In the genomic region with DNA sequence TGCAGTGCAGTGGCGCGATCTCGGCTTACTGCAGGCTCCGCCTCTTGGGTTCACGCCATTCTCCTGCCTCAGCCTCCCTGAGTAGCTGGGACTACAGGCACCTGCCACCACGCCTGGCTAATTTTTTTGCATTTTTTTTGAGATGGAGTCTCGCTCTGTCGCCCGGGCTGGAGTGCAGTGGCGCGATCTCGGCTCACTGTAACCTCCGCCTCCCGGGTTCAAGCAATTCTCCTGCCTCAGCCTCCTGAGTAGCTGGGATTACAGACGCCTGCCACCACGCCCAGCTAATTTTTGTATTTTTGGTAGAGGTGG, we compare ENCODE assay signal across 7 cellular contexts. TPM values are rescaled to one million over a fixed set of nuclear protein-coding genes. Genes with fewer than 3 reads are reported as not detected.
DNase-seq lines count a peak whose midpoint lies in the region; ATAC-seq, FAIRE-seq and TF ChIP-seq lines count a peak whose summit lies in the region.
"Not testable (repeated sequence)": the region's sequence is repeated elsewhere in the genome, so short reads cannot be mapped to it uniquely, and the experiment has no call there.

No MANE protein-coding gene starts in this region.

- H4K12ac ChIP-seq in trophoblast cell (ENCODE audit: low read depth, low read length): not testable (repeated sequence)

- H2BK12ac ChIP-seq in trophoblast cell (ENCODE audit: low read length): not testable (repeated sequence)

- H3K9me3 Mint-ChIP-seq in CD8-positive, alpha-beta T cell; WTC11; activated T-helper 1 cell treated with anti-CD3 and anti-CD28 coated beads, Interleukin-12 subunit alpha, Interleukin-12 subunit beta, Interleukin-2, Interleukin-4 antibody, amounts not matched to agents 30 ng/mL and 10 ng/mL and 1 ng/mL, durations not matched to agents 14 hours and 24 hours and 36 hours; memory B cell: not testable (repeated sequence)

- H3K27ac ChIP-seq in CD8-positive, alpha-beta T cell (ENCODE audit: low read depth, low read length); K562 (ENCODE audit: extremely low read depth, low read depth, low read length); trophoblast cell (ENCODE audit: low read depth, low read length): not testable (repeated sequence)

- not testable (repeated sequence) for H2AFZ ChIP-seq in Loucy (ENCODE audit: low read length); K562 (ENCODE audit: low read depth, low read length); trophoblast cell (ENCODE audit: insufficient read depth, low read length, poor library complexity)

- H3K4ac ChIP-seq in trophoblast cell (ENCODE audit: low read depth, low read length): peak overlapping the region; percentile 96

- H3F3A ChIP-seq in Loucy (ENCODE audit: low read depth): not testable (repeated sequence)

- peaks cover 64% of the 10 kb centered on the region for H3K4me1 Mint-ChIP-seq in CD8-positive, alpha-beta T cell (ENCODE audit: low read depth)
- H3K4me1 Mint-ChIP-seq in WTC11 (peaks cover 33% of the 10 kb centered on the region), memory B cell (peaks cover 35% of the 10 kb centered on the region)
- H3K4me1 Mint-ChIP-seq in activated T-helper 1 cell treated with anti-CD3 and anti-CD28 coated beads, Interleukin-12 subunit alpha, Interleukin-12 subunit beta, Interleukin-2, Interleukin-4 antibody, amounts not matched to agents 30 ng/mL and 10 ng/mL and 1 ng/mL, durations not matched to agents 14 hours and 24 hours and 36 hours (ENCODE audit: low read depth): peaks cover 20% of the 10 kb centered on the region

- H3K27me3 Mint-ChIP-seq in CD8-positive, alpha-beta T cell (ENCODE audit: low read depth); WTC11 (ENCODE audit: low read depth); activated T-helper 1 cell treated with anti-CD3 and anti-CD28 coated beads, Interleukin-12 subunit alpha, Interleukin-12 subunit beta, Interleukin-2, Interleukin-4 antibody, amounts not matched to agents 30 ng/mL and 10 ng/mL and 1 ng/mL, durations not matched to agents 14 hours and 24 hours and 36 hours (ENCODE audit: insufficient read depth); memory B cell: not testable (repeated sequence)

- not testable (repeated sequence) for TF ChIP-seq EP300 in K562 (IDR thresholded peaks at IDR 0.05; ENCODE audit: low read length)

- H3K27ac Mint-ChIP-seq in CD8-positive, alpha-beta T cell: not testable (repeated sequence)
- H3K27ac Mint-ChIP-seq in WTC11 (peak overlapping the region; percentile 96; the same call in 1 of the 2 replicates), memory B cell (peak overlapping the region; percentile 87)
- peak overlapping the region; percentile 0 for H3K27ac Mint-ChIP-seq in activated T-helper 1 cell treated with anti-CD3 and anti-CD28 coated beads, Interleukin-12 subunit alpha, Interleukin-12 subunit beta, Interleukin-2, Interleukin-4 antibody, amounts not matched to agents 30 ng/mL and 10 ng/mL and 1 ng/mL, durations not matched to agents 14 hours and 24 hours and 36 hours

- CTCF ChIA-PET in CD8-positive, alpha-beta T cell (lab: Charles Lee): interaction anchor here (1.7 kb wide), 1 partner anchor 19 kb away, joined by 4 read pairs; no protein-coding TSS in a partner anchor
- CTCF ChIA-PET in WTC11 (lab: Charles Lee); K562 (lab: Yijun Ruan, JAX; ENCODE audit: low intra/inter-chr PET ratio): not testable (repeated sequence)

- POLR2A ChIA-PET in CD8-positive, alpha-beta T cell (lab: Charles Lee); WTC11 (lab: Charles Lee): not testable (repeated sequence)
- POLR2A ChIA-PET in K562 (lab: Yijun Ruan, JAX): interaction anchor here (0.6 kb wide), 2 partner anchors 49 to 51 kb away, joined by 3 to 5 read pairs; no protein-coding TSS in a partner anchor

- H3K4me3 ChIP-seq in CD8-positive, alpha-beta T cell (ENCODE audit: low read depth, low read length); Loucy (ENCODE audit: low read length, poor library complexity, severe bottlenecking); K562; trophoblast cell (ENCODE audit: low read depth, low read length): not testable (repeated sequence)

- H2BK5ac ChIP-seq in trophoblast cell (ENCODE audit: low read depth, low read length, poor library complexity): not testable (repeated sequence)

- ATAC-seq in CD8-positive, alpha-beta T cell; WTC11; K562: not testable (repeated sequence)
- peak; percentile 67 for ATAC-seq in memory B cell (ENCODE audit: low read depth)

- H3K36me3 ChIP-seq in CD8-positive, alpha-beta T cell (ENCODE audit: insufficient read depth, low read length): peaks cover 15% of the 10 kb centered on the region
- H3K36me3 ChIP-seq in Loucy (ENCODE audit: insufficient read depth, low read length) (peaks cover 51% of the 10 kb centered on the region), K562 (ENCODE audit: control insufficient read depth, insufficient read depth, low read length) (peaks cover 67% of the 10 kb centered on the region), trophoblast cell (ENCODE audit: control insufficient read depth in 1 of 2, insufficient read depth in 2 of 2, low read length in 2 of 2) (peaks cover 19 to 25% of the 10 kb centered on the region in 2 experiments)

- not testable (repeated sequence) for H3K14ac ChIP-seq in trophoblast cell (ENCODE audit: low read length)

- in situ Hi-C loops in K562 (cut with MboI): not testable (repeated sequence)

- peak overlapping the region; percentile 63 for H3K4me2 ChIP-seq in Loucy (ENCODE audit: low read depth, low read length, poor library complexity, severe bottlenecking)
- not testable (repeated sequence) for H3K4me2 ChIP-seq in K562 (ENCODE audit: insufficient read depth, low read length); trophoblast cell (ENCODE audit: low read length)

- TF ChIP-seq RAD21 in K562 (CRISPR knock-in tag; conservative IDR thresholded peaks at IDR 0.05 in 1 of 2, IDR thresholded peaks at IDR 0.05 in 1 of 2): not testable (repeated sequence)

- H3K79me1 ChIP-seq in trophoblast cell (ENCODE audit: low read length): not testable (repeated sequence)

- not testable (repeated sequence) for H3K9me3 ChIP-seq in CD8-positive, alpha-beta T cell (ENCODE audit: low read length); Loucy (ENCODE audit: insufficient read depth, low read depth, low read length); K562 (replicated peaks; ENCODE audit: control insufficient read depth, insufficient read depth, low read depth, low read length); trophoblast cell (ENCODE audit: insufficient read depth, low read depth, low read length)

- intact Hi-C loops in CD8-positive, alpha-beta T cell (cut with DNase I, micrococcal nuclease); activated T-helper 1 cell treated with anti-CD3 and anti-CD28 coated beads, Interleukin-12 subunit alpha, Interleukin-12 subunit beta, Interleukin-2, Interleukin-4 antibody, amounts not matched to agents 30 ng/mL and 10 ng/mL and 1 ng/mL, durations not matched to agents 14 hours and 24 hours and 36 hours (cut with micrococcal nuclease); K562 (cut with micrococcal nuclease): not testable (repeated sequence)

- TF ChIP-seq POLR2A in K562 (conservative IDR thresholded peaks at IDR 0.05): not testable (repeated sequence)

- FAIRE-seq in K562 (lab: Jason Lieb, UNC): not testable (repeated sequence)

- H3K4me1 ChIP-seq in CD8-positive, alpha-beta T cell (ENCODE audit: insufficient read depth, low read length): peaks cover 49% of the 10 kb centered on the region
- peaks cover 36% of the 10 kb centered on the region for H3K4me1 ChIP-seq in Loucy (ENCODE audit: insufficient read depth, low read length, poor library complexity, severe bottlenecking)
- peaks cover 21 to 24% of the 10 kb centered on the region in 2 experiments; a peak in 4 of 5 replicates for H3K4me1 ChIP-seq in K562 (replicated peaks in 1 of 2; ENCODE audit: control insufficient read depth in 2 of 2, insufficient read depth in 2 of 2, low read length in 2 of 2)
- H3K4me1 ChIP-seq in trophoblast cell (ENCODE audit: control insufficient read depth in 1 of 2, insufficient read depth in 2 of 2, low read length in 2 of 2): not testable (repeated sequence)

- not testable (repeated sequence) for BruUV-seq in K562 (replicated peaks; lab: Mats Ljungman, UMichigan)

- H4K20me1 ChIP-seq in Loucy (ENCODE audit: insufficient read depth, low read length, poor library complexity, severe bottlenecking): peaks cover 89% of the 10 kb centered on the region
- peaks cover 58% of the 10 kb centered on the region for H4K20me1 ChIP-seq in K562 (replicated peaks; ENCODE audit: control insufficient read depth, insufficient read depth, low read length)

- peak overlapping the region; percentile 59 for H3K4me3 Mint-ChIP-seq in CD8-positive, alpha-beta T cell
- H3K4me3 Mint-ChIP-seq in WTC11; activated T-helper 1 cell treated with anti-CD3 and anti-CD28 coated beads, Interleukin-12 subunit alpha, Interleukin-12 subunit beta, Interleukin-2, Interleukin-4 antibody, amounts not matched to agents 30 ng/mL and 10 ng/mL and 1 ng/mL, durations not matched to agents 14 hours and 24 hours and 36 hours: not testable (repeated sequence)
- H3K4me3 Mint-ChIP-seq in memory B cell: peak overlapping the region; percentile 78

- H3K9me2 ChIP-seq in Loucy (replicated peaks; ENCODE audit: low read depth, low read length): not testable (repeated sequence)

- H3K36me3 Mint-ChIP-seq in CD8-positive, alpha-beta T cell: peaks cover 36% of the 10 kb centered on the region
- peaks cover 36% of the 10 kb centered on the region for H3K36me3 Mint-ChIP-seq in WTC11
- not testable (repeated sequence) for H3K36me3 Mint-ChIP-seq in activated T-helper 1 cell treated with anti-CD3 and anti-CD28 coated beads, Interleukin-12 subunit alpha, Interleukin-12 subunit beta, Interleukin-2, Interleukin-4 antibody, amounts not matched to agents 30 ng/mL and 10 ng/mL and 1 ng/mL, durations not matched to agents 14 hours and 24 hours and 36 hours (ENCODE audit: low read depth); memory B cell

- not testable (repeated sequence) for H4K91ac ChIP-seq in trophoblast cell (ENCODE audit: low read depth, low read length)

- WGBS in K562 (ENCODE audit: insufficient coverage, low coverage, missing lambda C conversion rate): 79% methylated on average over 5 of the region's 16 CpGs
- WGBS in trophoblast cell (ENCODE audit: extremely low coverage, insufficient coverage, insufficient read length): no CpG with 5 or more reads among the region's 16 CpGs

- DNase-seq in CD8-positive, alpha-beta T cell; WTC11 (ENCODE audit: low spot score); activated T-helper 1 cell treated with anti-CD3 and anti-CD28 coated beads, Interleukin-12 subunit alpha, Interleukin-12 subunit beta, Interleukin-2, Interleukin-4 antibody, amounts not matched to agents 30 ng/mL and 10 ng/mL and 1 ng/mL, durations not matched to agents 14 hours and 24 hours and 36 hours (ENCODE audit: low spot score); K562 (ENCODE audit: extremely low read depth in 1 of 4, low spot score in 3 of 4); memory B cell (ENCODE audit: low spot score in 2 of 2); trophoblast cell: not testable (repeated sequence)

- H3K9me1 ChIP-seq in K562 (ENCODE audit: control insufficient read depth, insufficient read depth, low read length): not testable (repeated sequence)

- H3K79me2 ChIP-seq in Loucy (ENCODE audit: insufficient read depth, low read length) (peaks cover 100% of the 10 kb centered on the region), K562 (ENCODE audit: control insufficient read depth, insufficient read depth, low read length) (peaks cover 100% of the 10 kb centered on the region), trophoblast cell (ENCODE audit: control insufficient read depth, insufficient read depth, low read length, poor library complexity) (peaks cover 55% of the 10 kb centered on the region)

- not testable (repeated sequence) for H4K8ac ChIP-seq in trophoblast cell (ENCODE audit: low read depth, low read length)

- H3K18ac ChIP-seq in trophoblast cell (ENCODE audit: low read length): not testable (repeated sequence)

- not testable (repeated sequence) for H3K27me3 ChIP-seq in CD8-positive, alpha-beta T cell (ENCODE audit: insufficient read depth, low read length); Loucy (ENCODE audit: insufficient read depth, low read length, poor library complexity, severe bottlenecking); K562 (ENCODE audit: control insufficient read depth in 2 of 2, insufficient read depth in 2 of 2, low read length in 2 of 2); trophoblast cell (ENCODE audit: insufficient read depth, low read length)

- not testable (repeated sequence) for H2AK5ac ChIP-seq in trophoblast cell (ENCODE audit: low read length)

- not testable (repeated sequence) for H3K9ac ChIP-seq in Loucy (ENCODE audit: low read depth, low read length, poor library complexity, severe bottlenecking); K562 (ENCODE audit: insufficient read depth in 1 of 2, low read depth in 2 of 2, low read length in 2 of 2); trophoblast cell (ENCODE audit: low read length)

- H2BK120ac ChIP-seq in trophoblast cell (ENCODE audit: insufficient read depth, low read length, poor library complexity): not testable (repeated sequence)

- not testable (repeated sequence) for H3K23ac ChIP-seq in trophoblast cell (ENCODE audit: low read length)

- TF ChIP-seq CTCF in CD8-positive, alpha-beta T cell (IDR thresholded peaks at IDR 0.05); Loucy (conservative IDR thresholded peaks at IDR 0.05; ENCODE audit: low read length); WTC11 (IDR thresholded peaks at IDR 0.05); K562 (IDR thresholded peaks at IDR 0.05 in 2 of 3, conservative IDR thresholded peaks at IDR 0.05 in 1 of 3; ENCODE audit: insufficient read depth in 2 of 3, low read depth in 1 of 3, low read length in 3 of 3): not testable (repeated sequence)

RNA-seq across cellular contexts. Expression of a gene that starts 9.1 kb away (rescaled TPM):
- total RNA-seq in CD8-positive, alpha-beta T cell: 100 to 1,000 TPM; 604 to 613 TPM
- total RNA-seq in WTC11 (2021): 626 to 659 TPM (median 656 TPM) in 3 replicates
- 536 and 558 TPM in 2 replicates for total RNA-seq in activated T-helper 1 cell treated with anti-CD3 and anti-CD28 coated beads, Interleukin-12 subunit alpha, Interleukin-12 subunit beta, Interleukin-2, Interleukin-4 antibody, amounts not matched to agents 30 ng/mL and 10 ng/mL and 1 ng/mL, durations not matched to agents 14 hours and 24 hours and 36 hours
- 430 and 677 TPM in 2 replicates for total RNA-seq in K562 (2011; cell fraction: chromatin; rRNA removed; ENCODE audit: low replicate concordance)
- total RNA-seq in K562 (2011; cell fraction: nucleolus; rRNA removed): 329 and 377 TPM in 2 replicates
- 305 and 307 TPM in 2 replicates for total RNA-seq in K562 (2011; cell fraction: nucleoplasm; rRNA removed)
- 141 and 169 TPM in 2 replicates for total RNA-seq in K562 (2014; rRNA removed)
- total RNA-seq in K562 (2014; rRNA removed; fragmentation: Illumina TruSeq; extraction: Trizol): 122 and 125 TPM in 2 replicates
- total RNA-seq in K562 (2015; rRNA removed; fragmentation: Illumina TruSeq; extraction: Trizol): 179 and 183 TPM in 2 replicates
- 408 and 453 TPM in 2 replicates for total RNA-seq in K562 (2021)
- 175 and 376 TPM in 2 replicates for polyA plus RNA-seq in K562 (2011; rRNA removed)
- polyA plus RNA-seq in K562 (2011; cell fraction: cytosol; rRNA removed): 127 and 144 TPM in 2 replicates
- polyA plus RNA-seq in K562 (2011; cell fraction: nucleus; rRNA removed): 442 and 520 TPM in 2 replicates
- 205 and 346 TPM in 2 replicates for polyA plus RNA-seq in K562 (2012)
- polyA plus RNA-seq in K562 (2014; fragmentation: Illumina TruSeq; extraction: Trizol): 342 and 395 TPM in 2 replicates
- 10 to 100 TPM; 26.0 to 27.5 TPM for polyA plus RNA-seq in K562 (2014; fragmentation: Nextera tagmentation; extraction: Ambion mirVana)
- polyA plus RNA-seq in K562 (2014; rRNA removed): 231 and 240 TPM in 2 replicates
- polyA minus RNA-seq in K562 (2011; rRNA and poly(A)+ RNA removed): 144 and 225 TPM in 2 replicates
- 105 and 160 TPM in 2 replicates for polyA minus RNA-seq in K562 (2011; cell fraction: cytosol; rRNA and poly(A)+ RNA removed)
- polyA minus RNA-seq in K562 (2011; cell fraction: nucleus; rRNA and poly(A)+ RNA removed): 106 and 132 TPM in 2 replicates
- polyA plus RNA-seq in trophoblast cell (2013): 200 and 209 TPM in 2 replicates

RNA-seq across cellular contexts. Expression of a gene that starts 37.9 kb away (rescaled TPM):
- total RNA-seq in CD8-positive, alpha-beta T cell: 100 to 1,000 TPM; 175 to 181 TPM
- total RNA-seq in WTC11 (2021): 102 to 111 TPM (median 109 TPM) in 3 replicates
- 92.9 and 94.4 TPM in 2 replicates for total RNA-seq in activated T-helper 1 cell treated with anti-CD3 and anti-CD28 coated beads, Interleukin-12 subunit alpha, Interleukin-12 subunit beta, Interleukin-2, Interleukin-4 antibody, amounts not matched to agents 30 ng/mL and 10 ng/mL and 1 ng/mL, durations not matched to agents 14 hours and 24 hours and 36 hours
- 37.8 and 63.7 TPM in 2 replicates for total RNA-seq in K562 (2011; cell fraction: chromatin; rRNA removed; ENCODE audit: low replicate concordance)
- total RNA-seq in K562 (2011; cell fraction: nucleolus; rRNA removed): 41.6 and 41.7 TPM in 2 replicates
- total RNA-seq in K562 (2011; cell fraction: nucleoplasm; rRNA removed): 44.4 and 57.3 TPM in 2 replicates
- total RNA-seq in K562 (2014; rRNA removed): 6.8 and 14.4 TPM in 2 replicates
- 6.2 and 6.5 TPM in 2 replicates for total RNA-seq in K562 (2014; rRNA removed; fragmentation: Illumina TruSeq; extraction: Trizol)
- 8.0 and 8.1 TPM in 2 replicates for total RNA-seq in K562 (2015; rRNA removed; fragmentation: Illumina TruSeq; extraction: Trizol)
- total RNA-seq in K562 (2021): 30.2 and 34.2 TPM in 2 replicates
- 15.1 and 23.3 TPM in 2 replicates for polyA plus RNA-seq in K562 (2011; rRNA removed)
- 22.5 and 26.7 TPM in 2 replicates for polyA plus RNA-seq in K562 (2011; cell fraction: cytosol; rRNA removed)
- 44.7 and 54.4 TPM in 2 replicates for polyA plus RNA-seq in K562 (2011; cell fraction: nucleus; rRNA removed)
- 29.6 and 49.8 TPM in 2 replicates for polyA plus RNA-seq in K562 (2012)
- polyA plus RNA-seq in K562 (2014; fragmentation: Illumina TruSeq; extraction: Trizol): 26.3 and 33.0 TPM in 2 replicates
- 1 to 10 TPM; 1.1 to 2.3 TPM for polyA plus RNA-seq in K562 (2014; fragmentation: Nextera tagmentation; extraction: Ambion mirVana)
- 12.4 and 16.7 TPM in 2 replicates for polyA plus RNA-seq in K562 (2014; rRNA removed)
- polyA minus RNA-seq in K562 (2011; rRNA and poly(A)+ RNA removed): 18.5 and 22.8 TPM in 2 replicates
- 18.0 and 33.3 TPM in 2 replicates for polyA minus RNA-seq in K562 (2011; cell fraction: cytosol; rRNA and poly(A)+ RNA removed)
- polyA minus RNA-seq in K562 (2011; cell fraction: nucleus; rRNA and poly(A)+ RNA removed): 7.8 and 11.1 TPM in 2 replicates
- polyA plus RNA-seq in trophoblast cell (2013): 232 and 244 TPM in 2 replicates

RNA-seq across cellular contexts. Expression of a gene that starts 38.0 kb away (rescaled TPM):
- 10 to 100 TPM; 47.3 to 52.1 TPM for total RNA-seq in CD8-positive, alpha-beta T cell
- total RNA-seq in WTC11 (2021) (67.6 to 72.6 TPM (median 69.6 TPM) in 3 replicates), K562 (2014; rRNA removed) (34.6 and 43.6 TPM in 2 replicates), K562 (2014; rRNA removed; fragmentation: Illumina TruSeq; extraction: Trizol) (7.1 and 10.4 TPM in 2 replicates), K562 (2015; rRNA removed; fragmentation: Illumina TruSeq; extraction: Trizol) (32.8 and 33.7 TPM in 2 replicates), K562 (2021) (63.5 and 63.6 TPM in 2 replicates)
- 93.7 and 101 TPM in 2 replicates for total RNA-seq in activated T-helper 1 cell treated with anti-CD3 and anti-CD28 coated beads, Interleukin-12 subunit alpha, Interleukin-12 subunit beta, Interleukin-2, Interleukin-4 antibody, amounts not matched to agents 30 ng/mL and 10 ng/mL and 1 ng/mL, durations not matched to agents 14 hours and 24 hours and 36 hours
- 34.3 and 114 TPM in 2 replicates for total RNA-seq in K562 (2011; cell fraction: chromatin; rRNA removed; ENCODE audit: low replicate concordance)
- 106 TPM in 2 replicates for total RNA-seq in K562 (2011; cell fraction: nucleolus; rRNA removed)
- 68.0 and 71.0 TPM in 2 replicates for total RNA-seq in K562 (2011; cell fraction: nucleoplasm; rRNA removed)
- polyA plus RNA-seq in K562 (2011; rRNA removed) (30.5 and 46.6 TPM in 2 replicates), K562 (2014; fragmentation: Illumina TruSeq; extraction: Trizol) (19.3 and 44.0 TPM in 2 replicates), K562 (2014; fragmentation: Nextera tagmentation; extraction: Ambion mirVana) (1 to 10 TPM; 1.2 to 6.2 TPM), K562 (2014; rRNA removed) (65.5 and 77.8 TPM in 2 replicates)
- polyA plus RNA-seq in K562 (2011; cell fraction: cytosol; rRNA removed): 37.2 and 62.5 TPM in 2 replicates
- polyA plus RNA-seq in K562 (2011; cell fraction: nucleus; rRNA removed): 188 and 308 TPM in 2 replicates
- 29.4 and 72.1 TPM in 2 replicates for polyA plus RNA-seq in K562 (2012)
- 6.0 and 7.7 TPM in 2 replicates for polyA minus RNA-seq in K562 (2011; rRNA and poly(A)+ RNA removed)
- 15.5 and 16.8 TPM in 2 replicates for polyA minus RNA-seq in K562 (2011; cell fraction: cytosol; rRNA and poly(A)+ RNA removed)
- 19.0 and 26.1 TPM in 2 replicates for polyA minus RNA-seq in K562 (2011; cell fraction: nucleus; rRNA and poly(A)+ RNA removed)
- polyA plus RNA-seq in trophoblast cell (2013): 8.4 and 8.7 TPM in 2 replicates

RNA-seq across cellular contexts. Expression of a gene that starts 54.7 kb away (rescaled TPM):
- 100 to 1,000 TPM; 309 to 337 TPM for total RNA-seq in CD8-positive, alpha-beta T cell
- total RNA-seq in WTC11 (2021): 120 to 131 TPM (median 123 TPM) in 3 replicates
- 236 and 240 TPM in 2 replicates for total RNA-seq in activated T-helper 1 cell treated with anti-CD3 and anti-CD28 coated beads, Interleukin-12 subunit alpha, Interleukin-12 subunit beta, Interleukin-2, Interleukin-4 antibody, amounts not matched to agents 30 ng/mL and 10 ng/mL and 1 ng/mL, durations not matched to agents 14 hours and 24 hours and 36 hours
- total RNA-seq in K562 (2011; cell fraction: chromatin; rRNA removed; ENCODE audit: low replicate concordance): 612 and 1,251 TPM in 2 replicates
- total RNA-seq in K562 (2011; cell fraction: nucleolus; rRNA removed): 540 and 557 TPM in 2 replicates
- total RNA-seq in K562 (2011; cell fraction: nucleoplasm; rRNA removed): 513 and 610 TPM in 2 replicates
- 77.1 and 94.4 TPM in 2 replicates for total RNA-seq in K562 (2014; rRNA removed)
- 53.2 and 53.5 TPM in 2 replicates for total RNA-seq in K562 (2014; rRNA removed; fragmentation: Illumina TruSeq; extraction: Trizol)
- total RNA-seq in K562 (2015; rRNA removed; fragmentation: Illumina TruSeq; extraction: Trizol): 66.6 and 67.2 TPM in 2 replicates
- 153 and 161 TPM in 2 replicates for total RNA-seq in K562 (2021)
- 72.6 and 122 TPM in 2 replicates for polyA plus RNA-seq in K562 (2011; rRNA removed)
- polyA plus RNA-seq in K562 (2011; cell fraction: cytosol; rRNA removed): 66.0 and 77.5 TPM in 2 replicates
- polyA plus RNA-seq in K562 (2011; cell fraction: nucleus; rRNA removed): 343 and 372 TPM in 2 replicates
- polyA plus RNA-seq in K562 (2012): 121 and 177 TPM in 2 replicates
- polyA plus RNA-seq in K562 (2014; fragmentation: Illumina TruSeq; extraction: Trizol): 93.5 and 112 TPM in 2 replicates
- polyA plus RNA-seq in K562 (2014; fragmentation: Nextera tagmentation; extraction: Ambion mirVana): 1 to 10 TPM; 2.2 to 2.4 TPM
- polyA plus RNA-seq in K562 (2014; rRNA removed): 88.8 and 104 TPM in 2 replicates
- polyA minus RNA-seq in K562 (2011; rRNA and poly(A)+ RNA removed): 138 and 139 TPM in 2 replicates
- 108 and 150 TPM in 2 replicates for polyA minus RNA-seq in K562 (2011; cell fraction: cytosol; rRNA and poly(A)+ RNA removed)
- polyA minus RNA-seq in K562 (2011; cell fraction: nucleus; rRNA and poly(A)+ RNA removed): 314 and 488 TPM in 2 replicates
- polyA plus RNA-seq in trophoblast cell (2013): 95.3 and 98.4 TPM in 2 replicates
